Comparison of ENCODE assay signal across 8 cellular contexts in the genomic region with DNA sequence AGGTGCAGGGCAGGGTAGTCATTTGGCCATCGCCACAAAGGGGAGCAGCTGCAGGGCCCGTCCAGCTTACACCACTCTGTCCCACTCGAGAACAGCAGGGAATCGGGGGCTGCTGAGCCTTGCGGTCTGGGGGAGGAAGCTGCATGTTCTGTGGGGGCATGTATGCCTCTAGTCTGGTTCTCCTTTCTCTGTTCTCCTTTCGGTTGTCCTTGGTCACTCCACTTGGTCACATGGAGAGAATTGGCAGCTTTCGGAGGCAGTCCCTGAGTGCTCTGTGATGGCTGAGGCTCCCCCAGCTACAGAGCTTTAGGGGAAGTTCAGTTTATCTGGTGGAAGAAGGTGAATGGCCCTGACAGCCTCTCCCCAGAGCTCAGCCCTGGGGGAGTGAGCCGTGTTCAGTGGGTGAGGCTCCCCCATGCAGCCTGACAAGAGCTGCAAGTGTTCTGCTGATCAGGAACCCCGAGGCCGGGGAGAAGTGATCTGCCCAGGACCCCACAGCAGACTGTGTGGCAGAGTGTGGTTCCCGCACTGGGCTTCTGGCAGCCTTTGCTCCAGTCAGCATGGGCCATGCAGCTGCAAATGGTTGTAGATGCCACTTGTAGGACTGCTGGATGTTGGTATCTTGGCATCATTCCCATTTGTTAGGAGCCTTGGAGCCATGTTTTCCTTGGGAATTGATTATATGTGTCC.
DNase-seq lines count a peak whose midpoint lies in the region; ATAC-seq lines count a peak whose summit lies in the region.

No MANE protein-coding gene starts in this region.

- peak overlapping the region in 18 of 21 experiments; percentile 13 to 82 (median 46) for H3K27ac ChIP-seq in skin epidermis

- DNase-seq in activated CD4-positive, alpha-beta T cell treated with anti-CD3 and anti-CD28 coated beads for 48 hours, result peak; percentile 8
- no peak for DNase-seq in activated CD4-positive, alpha-beta T cell treated with anti-CD3 and anti-CD28 coated beads, Interleukin-2, amount 50 U/mL, for 1 hour
- DNase-seq in NCI-H2029 treated with DMSO at 0.1 percent for 48 hours (lab: John Stamatoyannopoulos, UW) (peak; percentile 16), NCI-H2227 (lab: John Stamatoyannopoulos, UW; ENCODE audit: unreplicated experiment) (no peak), SW480 (ENCODE audit: low spot score) (no peak)
- no peak for DNase-seq in effector memory CD8-positive, alpha-beta T cell

- peak overlapping the region; percentile 83 for H3K4me3 Mint-ChIP-seq in effector memory CD8-positive, alpha-beta T cell

- ATAC-seq in HG02610 (IDR thresholded peaks at IDR 0.05; ENCODE audit: unreplicated experiment), result peak; percentile 87
- peak; percentile 71 for ATAC-seq in effector memory CD8-positive, alpha-beta T cell (replicated peaks)

- H3K9me3 Mint-ChIP-seq in effector memory CD8-positive, alpha-beta T cell, result no peaks in the 10 kb centered on the region

- peaks cover 22 to 33% of the 10 kb centered on the region in 2 donors for H3K4me1 Mint-ChIP-seq in effector memory CD8-positive, alpha-beta T cell (ENCODE audit: low read depth in 2 of 2)

- peak overlapping the region; percentile 86 to 90 for H3K27ac Mint-ChIP-seq in effector memory CD8-positive, alpha-beta T cell

- peaks cover 4% of the 10 kb centered on the region for H3K36me3 Mint-ChIP-seq in effector memory CD8-positive, alpha-beta T cell (ENCODE audit: insufficient read depth)

- H3K4me3 ChIP-seq in skin epidermis, result peak overlapping the region in 2 of 7 experiments; percentile 4 to 9

- H3K27me3 Mint-ChIP-seq in effector memory CD8-positive, alpha-beta T cell, result no peaks in the 10 kb centered on the region

Comparison
In these comparisons a context has a peak if more than half of its experiments do, and no peak if none do; other contexts are left out.
1. DNase-seq: peak in activated CD4-positive, alpha-beta T cell treated with anti-CD3 and anti-CD28 coated beads for 48 hours (single experiment) and NCI-H2029 treated with DMSO at 0.1 percent for 48 hours (single experiment); none in activated CD4-positive, alpha-beta T cell treated with anti-CD3 and anti-CD28 coated beads, Interleukin-2, amount 50 U/mL, for 1 hour (single experiment), effector memory CD8-positive, alpha-beta T cell (0 of 3), NCI-H2227 (single experiment) and SW480 (single experiment).